In genomic region chr1:7703321-7704213, GRCh38 we compare ENCODE assay signal across 1 cellular context.
TF ChIP-seq lines count a peak whose summit lies in the region.

No MANE protein-coding gene starts in this region.

TF ChIP-seq in WTC11, 78 proteins besides CTCF, POLR2A, EP300 and RAD21 (continued from another document):
- TF ChIP-seq AFF4 (CRISPR knock-in tag; IDR thresholded peaks at IDR 0.05; ENCODE audit: borderline replicate concordance): no peak
